ENCODE assay signal across 2 cellular contexts in genomic region chr20:5865604-5866003, GRCh38.
TF ChIP-seq lines count a peak whose summit lies in the region.

No MANE protein-coding gene starts in this region.

TF ChIP-seq in GM23338, 12 proteins besides CTCF, POLR2A, EP300 and RAD21:
- TF ChIP-seq NANOG (IDR thresholded peaks at IDR 0.05; ENCODE audit: borderline replicate concordance) (no peak), REST (IDR thresholded peaks at IDR 0.05; ENCODE audit: unreplicated experiment) (no peak), ZNF331 (CRISPR knock-in tag; IDR thresholded peaks at IDR 0.05; ENCODE audit: low read depth) (no peak), EZH2 (IDR thresholded peaks at IDR 0.05; ENCODE audit: low read depth, unreplicated experiment) (no peak), POLR2AphosphoS5 (IDR thresholded peaks at IDR 0.05; ENCODE audit: low read depth) (no peak), STAT1 (IDR thresholded peaks at IDR 0.05; ENCODE audit: unreplicated experiment) (no peak), ETS1 (IDR thresholded peaks at IDR 0.05) (no peak), ZNF114 (CRISPR knock-in tag; IDR thresholded peaks at IDR 0.05) (no peak), ZNF462 (CRISPR knock-in tag; IDR thresholded peaks at IDR 0.05) (no peak), CREB1 (CRISPR knock-in tag; IDR thresholded peaks at IDR 0.05; ENCODE audit: low read depth) (no peak)

TF ChIP-seq in HepG2, 621 proteins besides CTCF, POLR2A, EP300 and RAD21:
- TF ChIP-seq ZNF292 (CRISPR knock-in tag; IDR thresholded peaks at IDR 0.05; ENCODE audit: borderline replicate concordance, low read depth) (no peak), TRIM24 (CRISPR knock-in tag; IDR thresholded peaks at IDR 0.05) (no peak), RBM22 (optimal IDR thresholded peaks at IDR 0.05; ENCODE audit: low read length) (no peak), ZNF724P (CRISPR knock-in tag; IDR thresholded peaks at IDR 0.05; ENCODE audit: borderline replicate concordance) (no peak)
